Comparison of ENCODE assay signal across 8 cellular contexts in genomic region chr14:22980672-22981089, GRCh38. TPM values are rescaled to one million over a fixed set of nuclear protein-coding genes. Genes with fewer than 3 reads are reported as not detected.
DNase-seq lines count a peak whose midpoint lies in the region; ATAC-seq and TF ChIP-seq lines count a peak whose summit lies in the region.

No MANE protein-coding gene starts in this region.

- no peaks in the 10 kb centered on the region for H3K9me3 Mint-ChIP-seq in activated T-helper 17 cell treated with anti-CD3 and anti-CD28 coated beads, Interleukin-2, amount 50 U/mL, for 72 hours

- H3K27me3 ChIP-seq in left ventricle myocardium inferior (ENCODE audit: low read depth): no peaks in the 10 kb centered on the region

- no peak for TF ChIP-seq CTCF in left ventricle myocardium inferior (IDR thresholded peaks at IDR 0.05; ENCODE audit: borderline replicate concordance)
- no peak for TF ChIP-seq CTCF in retinal pigment epithelial cell (conservative IDR thresholded peaks at IDR 0.05; ENCODE audit: low read depth, low read length)

- intact Hi-C loops in Right ventricle myocardium superior (cut with DNase I) (no loop called here), cardiac septum (cut with DNase I) (no loop called here), left ventricle myocardium inferior (cut with micrococcal nuclease) (no loop called here), head of caudate nucleus (cut with DNase I) (loop anchor here (10.0 kb wide), 1 partner anchor 46 kb away; no protein-coding TSS in a partner anchor)

- peaks cover 73% of the 10 kb centered on the region for H3K4me1 ChIP-seq in left ventricle myocardium inferior

- peak overlapping the region; percentile 63 for H3K4me3 Mint-ChIP-seq in activated T-helper 17 cell treated with anti-CD3 and anti-CD28 coated beads, Interleukin-2, amount 50 U/mL, for 72 hours

- DNase-seq in Right ventricle myocardium superior (no peak), cardiac septum (ENCODE audit: low spot score) (no peak), left ventricle myocardium inferior (peak; percentile 29), retinal pigment epithelial cell (ENCODE audit: low read depth) (no peak), SIG-M5 treated with dmso at 0.1 percent for 504 hours (lab: John Stamatoyannopoulos, UW; ENCODE audit: unreplicated experiment) (no peak), head of caudate nucleus (no peak)

- H3K27ac ChIP-seq in left ventricle myocardium inferior (replicated peaks): peak overlapping the region; percentile 90

- H3K4me3 ChIP-seq in left ventricle myocardium inferior: peak overlapping the region; percentile 87
- peak overlapping the region; percentile 89 for H3K4me3 ChIP-seq in retinal pigment epithelial cell (ENCODE audit: low read length)

- H3K4me1 Mint-ChIP-seq in activated T-helper 17 cell treated with anti-CD3 and anti-CD28 coated beads, Interleukin-2, amount 50 U/mL, for 72 hours: peaks cover 8% of the 10 kb centered on the region

- H3K36me3 ChIP-seq in left ventricle myocardium inferior: no peaks in the 10 kb centered on the region

- H3K36me3 Mint-ChIP-seq in activated T-helper 17 cell treated with anti-CD3 and anti-CD28 coated beads, Interleukin-2, amount 50 U/mL, for 72 hours (ENCODE audit: low read depth): no peaks in the 10 kb centered on the region

- no peaks in the 10 kb centered on the region for H3K27me3 Mint-ChIP-seq in activated T-helper 17 cell treated with anti-CD3 and anti-CD28 coated beads, Interleukin-2, amount 50 U/mL, for 72 hours

- no peak overlapping the region for H3K27ac Mint-ChIP-seq in activated T-helper 17 cell treated with anti-CD3 and anti-CD28 coated beads, Interleukin-2, amount 50 U/mL, for 72 hours

- no peaks in the 10 kb centered on the region for H3K9me3 ChIP-seq in left ventricle myocardium inferior (replicated peaks)

- ATAC-seq in Right ventricle myocardium superior (ENCODE audit: poor library complexity): peak; percentile 28
- peak; percentile 51 for ATAC-seq in activated T-helper 17 cell treated with anti-CD3 and anti-CD28 coated beads, Interleukin-2, amount 50 U/mL, for 72 hours (replicated peaks)
- ATAC-seq in GM19351 (IDR thresholded peaks at IDR 0.05; ENCODE audit: unreplicated experiment): no peak

RNA-seq across cellular contexts. Expression of gene AJUBA, which starts 1.7 kb away (rescaled TPM):
- total RNA-seq in Right ventricle myocardium superior (10.9 TPM), cardiac septum (14.0 TPM), left ventricle myocardium inferior (7.2 TPM)
- 1 to 10 TPM; 1.1 to 7.5 TPM for total RNA-seq in activated T-helper 17 cell treated with anti-CD3 and anti-CD28 coated beads, Interleukin-2, amount 50 U/mL, for 72 hours

RNA-seq across cellular contexts. Expression of gene HAUS4, which starts 23.8 kb away (rescaled TPM):
- 16.4 TPM for total RNA-seq in Right ventricle myocardium superior
- 16.5 TPM for total RNA-seq in cardiac septum
- 10 to 100 TPM; 60.6 to 78.5 TPM for total RNA-seq in activated T-helper 17 cell treated with anti-CD3 and anti-CD28 coated beads, Interleukin-2, amount 50 U/mL, for 72 hours
- 17.9 TPM for total RNA-seq in left ventricle myocardium inferior

RNA-seq across cellular contexts. Expression of gene C14orf93, which starts 29.3 kb away (rescaled TPM):
- 5.5 TPM for total RNA-seq in Right ventricle myocardium superior
- total RNA-seq in cardiac septum: 3.7 TPM
- total RNA-seq in activated T-helper 17 cell treated with anti-CD3 and anti-CD28 coated beads, Interleukin-2, amount 50 U/mL, for 72 hours: 1 to 10 TPM; 8.5 to 9.6 TPM
- total RNA-seq in left ventricle myocardium inferior: 4.9 TPM

RNA-seq across cellular contexts. Expression of gene PRMT5, which starts 51.5 kb away (rescaled TPM):
- total RNA-seq in Right ventricle myocardium superior (50.2 TPM), cardiac septum (40.2 TPM), left ventricle myocardium inferior (59.0 TPM)
- total RNA-seq in activated T-helper 17 cell treated with anti-CD3 and anti-CD28 coated beads, Interleukin-2, amount 50 U/mL, for 72 hours: 100 to 1,000 TPM in 1 of 2 donors, 10 to 100 TPM in 1; 61.7 to 127 TPM

RNA-seq across cellular contexts. Expression of gene PSMB5, which starts 54.0 kb away (rescaled TPM):
- total RNA-seq in Right ventricle myocardium superior (129 TPM), cardiac septum (120 TPM), left ventricle myocardium inferior (118 TPM)
- total RNA-seq in activated T-helper 17 cell treated with anti-CD3 and anti-CD28 coated beads, Interleukin-2, amount 50 U/mL, for 72 hours: 100 to 1,000 TPM in 1 of 2 donors, 10 to 100 TPM in 1; 85.8 to 151 TPM
